ENCODE assay signal across 22 cellular contexts in genomic region chr2:240247241-240247867, GRCh38.
DNase-seq lines count a peak whose midpoint lies in the region; ATAC-seq, FAIRE-seq and TF ChIP-seq lines count a peak whose summit lies in the region.
"Had no signal": no experiment of that assay in that cellular context is flagged by ENCODE, and none has a peak within 500 bp of the region (broad histone marks: within the 10 kb centered on the region; RNA-seq: fewer than 3 reads in every experiment).

No MANE protein-coding gene starts in this region.

- H3K27ac ChIP-seq in testis: no peak overlapping the region
- H3K27ac ChIP-seq: ascending aorta, C4-2B, pancreas had no signal

- WGBS in testis, 2 donors: 85 to 94% methylated on average over 8 to 10 of the region's 10 CpGs

- no peaks in the 10 kb centered on the region for H3K9me3 ChIP-seq in testis
- H3K9me3 ChIP-seq: ascending aorta, pancreas had no signal

- no peak for FAIRE-seq in urothelium cell line (lab: Jason Lieb, UNC)
- FAIRE-seq: A204.1, kidney, pancreas had no signal

- no peaks in the 10 kb centered on the region for H3K9me3 Mint-ChIP-seq in mesothelial cell of epicardium
- H3K9me3 Mint-ChIP-seq: activated T-helper 17 cell treated with anti-CD3 and anti-CD28 coated beads, Interleukin-2, amount 50 U/mL, for 72 hours; central memory CD8-positive, alpha-beta T cell; stimulated activated effector memory CD8-positive, alpha-beta T cell treated with anti-CD3 and anti-CD28 coated beads, Interleukin-12 subunit alpha, Interleukin-12 subunit beta, amount 100 ng/mL, for 72 hours had no signal

- peak overlapping the region; percentile 80 for H3K27ac Mint-ChIP-seq in mesothelial cell of epicardium
- H3K27ac Mint-ChIP-seq: activated naive CD8-positive, alpha-beta T cell; activated T-helper 17 cell treated with anti-CD3 and anti-CD28 coated beads, Interleukin-2, amount 50 U/mL, for 72 hours; stimulated activated effector memory CD8-positive, alpha-beta T cell treated with anti-CD3 and anti-CD28 coated beads, Interleukin-12 subunit alpha, Interleukin-12 subunit beta, amount 100 ng/mL, for 72 hours had no signal

- no peak for TF ChIP-seq CTCF in mesothelial cell of epicardium (IDR thresholded peaks at IDR 0.05; ENCODE audit: unreplicated experiment)
- no peak for TF ChIP-seq CTCF in testis (IDR thresholded peaks at IDR 0.05)

- H3K4me1 ChIP-seq in testis: peaks cover 46% of the 10 kb centered on the region

- TF ChIP-seq POLR2A in testis (IDR thresholded peaks at IDR 0.05): no peak

- no peak overlapping the region for H3K4me3 Mint-ChIP-seq in mesothelial cell of epicardium
- H3K4me3 Mint-ChIP-seq: activated naive CD8-positive, alpha-beta T cell; activated T-helper 17 cell treated with anti-CD3 and anti-CD28 coated beads, Interleukin-2, amount 50 U/mL, for 72 hours; central memory CD8-positive, alpha-beta T cell; stimulated activated effector memory CD8-positive, alpha-beta T cell treated with anti-CD3 and anti-CD28 coated beads, Interleukin-12 subunit alpha, Interleukin-12 subunit beta, amount 100 ng/mL, for 72 hours had no signal

- intact Hi-C loops in testis (cut with DNase I; ENCODE audit: low total_unique reads): no loop called here

- H3K4me1 Mint-ChIP-seq in mesothelial cell of epicardium: peaks cover 42% of the 10 kb centered on the region
- H3K4me1 Mint-ChIP-seq: activated T-helper 17 cell treated with anti-CD3 and anti-CD28 coated beads, Interleukin-2, amount 50 U/mL, for 72 hours; central memory CD8-positive, alpha-beta T cell; stimulated activated effector memory CD8-positive, alpha-beta T cell treated with anti-CD3 and anti-CD28 coated beads, Interleukin-12 subunit alpha, Interleukin-12 subunit beta, amount 100 ng/mL, for 72 hours had no signal

- H3K36me3 Mint-ChIP-seq in mesothelial cell of epicardium: no peaks in the 10 kb centered on the region
- H3K36me3 Mint-ChIP-seq: activated naive CD8-positive, alpha-beta T cell; stimulated activated effector memory CD8-positive, alpha-beta T cell treated with anti-CD3 and anti-CD28 coated beads, Interleukin-12 subunit alpha, Interleukin-12 subunit beta, amount 100 ng/mL, for 72 hours had no signal

- peak; percentile 50 for DNase-seq in activated CD8-positive, alpha-beta memory T cell treated with anti-CD3 and anti-CD28 coated beads for 24 hours
- no peak for DNase-seq in activated CD8-positive, alpha-beta memory T cell treated with anti-CD3 and anti-CD28 coated beads, Interleukin-2, amount 50 U/mL, for 4 hours
- DNase-seq in activated CD8-positive, alpha-beta memory T cell treated with anti-CD3 and anti-CD28 coated beads, Interleukin-2, amount 50 U/mL, for 48 hours: peak; percentile 20
- DNase-seq in mesothelial cell of epicardium (ENCODE audit: low spot score in 2 of 2, unreplicated experiment in 2 of 2): no peak
- peak; percentile 1 for DNase-seq in urothelium cell line (ENCODE audit: low spot score)
- DNase-seq in testis: no peak
- no peak for DNase-seq in NCI-H2227 (lab: John Stamatoyannopoulos, UW; ENCODE audit: unreplicated experiment)
- DNase-seq: activated CD4-positive, CD25-positive, alpha-beta regulatory T cell; IMR-90; NCI-H1105; NCI-H2081 treated with DMSO at 0.1 percent for 48 hours; T1000 had no signal

- H3K4me3 ChIP-seq in testis: no peak overlapping the region
- H3K4me3 ChIP-seq: ascending aorta, pancreas had no signal

- no peaks in the 10 kb centered on the region for H3K27me3 ChIP-seq in testis
- H3K27me3 ChIP-seq: ascending aorta, pancreas had no signal

- no peak for ATAC-seq in GM21447 (IDR thresholded peaks at IDR 0.05; ENCODE audit: unreplicated experiment)
- ATAC-seq: activated T-helper 17 cell treated with anti-CD3 and anti-CD28 coated beads, Interleukin-2, amount 50 U/mL, for 72 hours; pancreas; stimulated activated effector memory CD8-positive, alpha-beta T cell treated with anti-CD3 and anti-CD28 coated beads, Interleukin-12 subunit alpha, Interleukin-12 subunit beta, amount 100 ng/mL, for 72 hours had no signal

- H3K36me3 ChIP-seq in testis (ENCODE audit: low read depth, missing control alignments): no peaks in the 10 kb centered on the region
- H3K36me3 ChIP-seq: ascending aorta, pancreas had no signal

- no peaks in the 10 kb centered on the region for H3K27me3 Mint-ChIP-seq in mesothelial cell of epicardium (ENCODE audit: low read depth)

Comparison
In these comparisons a context has a peak if more than half of its experiments do, and no peak if none do; other contexts are left out.
1. DNase-seq: peak in activated CD8-positive, alpha-beta memory T cell treated with anti-CD3 and anti-CD28 coated beads for 24 hours (single experiment), activated CD8-positive, alpha-beta memory T cell treated with anti-CD3 and anti-CD28 coated beads, Interleukin-2, amount 50 U/mL, for 48 hours (single experiment) and urothelium cell line (single experiment); none in activated CD8-positive, alpha-beta memory T cell treated with anti-CD3 and anti-CD28 coated beads, Interleukin-2, amount 50 U/mL, for 4 hours (single experiment), mesothelial cell of epicardium (0 of 2), testis (single experiment) and NCI-H2227 (single experiment).